In the genomic region with DNA sequence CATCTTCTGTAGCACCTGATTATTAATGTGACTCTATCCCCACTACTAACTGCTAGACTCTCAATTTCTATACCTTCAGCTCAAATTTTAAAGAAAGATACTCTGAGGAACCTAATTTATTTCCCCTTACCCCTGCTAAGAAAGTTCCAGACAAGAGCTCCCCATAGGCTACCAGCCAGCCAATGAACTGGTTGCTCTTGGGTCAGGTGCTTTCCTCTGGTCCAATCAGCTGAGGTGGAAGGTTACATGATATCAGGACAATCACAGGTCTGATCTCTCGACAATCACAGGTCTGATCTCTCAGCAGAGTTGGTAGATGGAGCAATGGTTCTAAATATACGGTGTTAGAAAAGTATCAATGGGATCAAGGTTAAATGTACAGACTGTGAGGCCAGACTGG, we compare ENCODE assay signal across 26 cellular contexts.
"Had no signal": no experiment of that assay in that cellular context is flagged by ENCODE, and none has a peak within 500 bp of the region (broad histone marks: within the 10 kb centered on the region; RNA-seq: fewer than 3 reads in every experiment).

No MANE protein-coding gene starts in this region.

- DNase-seq: activated CD4-positive, alpha-beta T cell treated with anti-CD3 and anti-CD28 coated beads for 1 hour; activated CD4-positive, alpha-beta T cell treated with anti-CD3 and anti-CD28 coated beads for 4 hours; activated CD4-positive, alpha-beta T cell treated with anti-CD3 and anti-CD28 coated beads, Interleukin-2, amount 10 ng/mL, durations not matched to agents 7 days and 5 days; activated CD4-positive, alpha-beta T cell treated with anti-CD3 and anti-CD28 coated beads, Interleukin-2, amount 50 U/mL, for 48 hours; activated CD8-positive, alpha-beta memory T cell treated with anti-CD3 and anti-CD28 coated beads for 24 hours; activated CD8-positive, alpha-beta T cell treated with anti-CD3 and anti-CD28 coated beads for 36 hours; activated effector memory CD4-positive, alpha-beta T cell treated with Interleukin-2 at 50 U/mL for 16 hours; activated gamma-delta T cell treated with Interleukin-2 at 50 U/mL for 16 hours; activated naive CD4-positive, alpha-beta T cell treated with anti-CD3 and anti-CD28 coated beads, Interleukin-2, amount 50 U/mL, for 16 hours; activated naive CD4-positive, alpha-beta T cell treated with Interleukin-2 at 50 U/mL for 16 hours; activated T-cell treated with anti-CD3 and anti-CD28 coated beads, Interleukin-2, amount 50 U/mL, for 4 hours; amniotic stem cell; anterior cingulate cortex; brain microvascular endothelial cell; dorsolateral prefrontal cortex; effector memory CD4-positive, alpha-beta T cell; endodermal cell; foreskin fibroblast; head of caudate nucleus; T-helper 2 cell had no signal

- H3K4me3 ChIP-seq: coronary artery, dorsolateral prefrontal cortex had no signal

- H3K27ac ChIP-seq: brain microvascular endothelial cell, coronary artery, dorsolateral prefrontal cortex had no signal

- FAIRE-seq: astrocyte, bronchial epithelial cell, frontal cortex had no signal

- ATAC-seq: activated CD8-positive, alpha-beta T cell treated with anti-CD3 and anti-CD28 coated beads for 36 hours; activated T-cell treated with anti-CD3 and anti-CD28 coated beads, Interleukin-2, amount 50 U/mL, for 4 hours; activated T-helper 17 cell treated with anti-CD3 and anti-CD28 coated beads, Interleukin-2, amount 50 U/mL, for 72 hours; esophagus mucosa had no signal

- H3K36me3 ChIP-seq: brain microvascular endothelial cell had no signal
